ENCODE assay signal across 1 cellular context in the genomic region with DNA sequence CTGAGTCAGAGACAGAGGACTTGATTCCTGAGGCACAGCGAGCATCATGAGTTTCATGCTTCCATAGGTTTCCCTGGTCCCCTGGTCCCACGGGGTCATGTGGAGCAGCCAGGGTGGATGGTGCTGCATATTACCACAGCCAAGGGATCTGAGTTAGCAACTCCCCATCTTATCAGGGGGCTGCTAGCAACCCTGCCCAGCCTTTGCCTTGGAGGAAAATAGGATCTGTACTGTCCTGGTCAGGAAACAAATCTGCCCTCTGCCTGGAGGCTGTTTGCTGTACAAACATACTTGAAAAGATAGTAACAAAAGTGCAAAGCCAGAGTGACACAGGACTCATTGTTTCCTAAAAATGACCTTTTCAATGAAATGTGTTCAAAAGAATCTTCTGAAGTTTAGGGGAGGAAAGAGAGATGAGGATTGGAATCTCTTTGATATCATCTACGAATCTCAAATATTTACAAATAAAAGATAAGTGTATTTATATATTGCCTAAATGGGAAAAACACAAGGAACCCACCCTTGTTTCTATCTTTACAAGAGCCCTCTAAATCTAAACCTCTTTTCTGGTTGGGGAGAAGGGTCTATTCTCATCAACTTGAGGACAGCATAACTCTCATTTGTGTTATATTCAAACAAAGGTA.
TF ChIP-seq lines count a peak whose summit lies in the region.

No MANE protein-coding gene starts in this region.

TF ChIP-seq in HepG2, 621 proteins besides CTCF, POLR2A, EP300 and RAD21 (continued from another document and continues in another):
- TF ChIP-seq, protein P1, sequence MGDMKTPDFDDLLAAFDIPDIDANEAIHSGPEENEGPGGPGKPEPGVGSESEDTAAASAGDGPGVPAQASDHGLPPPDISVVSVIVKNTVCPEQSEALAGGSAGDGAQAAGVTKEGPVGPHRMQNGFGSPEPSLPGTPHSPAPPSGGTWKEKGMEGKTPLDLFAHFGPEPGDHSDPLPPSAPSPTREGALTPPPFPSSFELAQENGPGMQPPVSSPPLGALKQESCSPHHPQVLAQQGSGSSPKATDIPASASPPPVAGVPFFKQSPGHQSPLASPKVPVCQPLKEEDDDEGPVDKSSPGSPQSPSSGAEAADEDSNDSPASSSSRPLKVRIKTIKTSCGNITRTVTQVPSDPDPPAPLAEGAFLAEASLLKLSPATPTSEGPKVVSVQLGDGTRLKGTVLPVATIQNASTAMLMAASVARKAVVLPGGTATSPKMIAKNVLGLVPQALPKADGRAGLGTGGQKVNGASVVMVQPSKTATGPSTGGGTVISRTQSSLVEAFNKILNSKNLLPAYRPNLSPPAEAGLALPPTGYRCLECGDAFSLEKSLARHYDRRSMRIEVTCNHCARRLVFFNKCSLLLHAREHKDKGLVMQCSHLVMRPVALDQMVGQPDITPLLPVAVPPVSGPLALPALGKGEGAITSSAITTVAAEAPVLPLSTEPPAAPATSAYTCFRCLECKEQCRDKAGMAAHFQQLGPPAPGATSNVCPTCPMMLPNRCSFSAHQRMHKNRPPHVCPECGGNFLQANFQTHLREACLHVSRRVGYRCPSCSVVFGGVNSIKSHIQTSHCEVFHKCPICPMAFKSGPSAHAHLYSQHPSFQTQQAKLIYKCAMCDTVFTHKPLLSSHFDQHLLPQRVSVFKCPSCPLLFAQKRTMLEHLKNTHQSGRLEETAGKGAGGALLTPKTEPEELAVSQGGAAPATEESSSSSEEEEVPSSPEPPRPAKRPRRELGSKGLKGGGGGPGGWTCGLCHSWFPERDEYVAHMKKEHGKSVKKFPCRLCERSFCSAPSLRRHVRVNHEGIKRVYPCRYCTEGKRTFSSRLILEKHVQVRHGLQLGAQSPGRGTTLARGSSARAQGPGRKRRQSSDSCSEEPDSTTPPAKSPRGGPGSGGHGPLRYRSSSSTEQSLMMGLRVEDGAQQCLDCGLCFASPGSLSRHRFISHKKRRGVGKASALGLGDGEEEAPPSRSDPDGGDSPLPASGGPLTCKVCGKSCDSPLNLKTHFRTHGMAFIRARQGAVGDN (CRISPR knock-in tag; IDR thresholded peaks at IDR 0.05), result peak; percentile 49; the same call in 1 of the 2 replicates
- TF ChIP-seq ZNF496 (CRISPR knock-in tag; IDR thresholded peaks at IDR 0.05; ENCODE audit: insufficient replicate concordance) (no peak), ZNF558 (CRISPR knock-in tag; IDR thresholded peaks at IDR 0.05; ENCODE audit: borderline replicate concordance) (no peak), ZNF605 (CRISPR knock-in tag; IDR thresholded peaks at IDR 0.05) (peak; percentile 47; the same call in 1 of the 2 replicates), TGIF2 (CRISPR knock-in tag; IDR thresholded peaks at IDR 0.05) (no peak), ERF (CRISPR knock-in tag; IDR thresholded peaks at IDR 0.05) (no peak), EED (CRISPR knock-in tag; IDR thresholded peaks at IDR 0.05) (no peak), FOXC1 (CRISPR knock-in tag; IDR thresholded peaks at IDR 0.05; ENCODE audit: borderline replicate concordance) (no peak), ZBTB7A (CRISPR knock-in tag; IDR thresholded peaks at IDR 0.05) (no peak), ZNF775 (CRISPR knock-in tag; IDR thresholded peaks at IDR 0.05; ENCODE audit: borderline replicate concordance) (no peak), ZNF432 (CRISPR knock-in tag; IDR thresholded peaks at IDR 0.05; ENCODE audit: borderline replicate concordance) (no peak), HOXA7 (CRISPR knock-in tag; IDR thresholded peaks at IDR 0.05) (no peak), MAFK (conservative IDR thresholded peaks at IDR 0.05 in 1 of 2, IDR thresholded peaks at IDR 0.05 in 1 of 2; ENCODE audit: low read length in 2 of 2) (no peak), POLR2AphosphoS5 (IDR thresholded peaks at IDR 0.05; ENCODE audit: low read depth, low read length) (no peak), SAFB2 (CRISPR knock-in tag; IDR thresholded peaks at IDR 0.05; ENCODE audit: borderline replicate concordance, low read depth) (no peak; the same call in 1 of the 2 replicates), MBNL3 (CRISPR knock-in tag; conservative IDR thresholded peaks at IDR 0.05) (no peak), HNF4A (CRISPR knock-in tag; IDR thresholded peaks at IDR 0.05) (peak; percentile 90), ZNF446 (CRISPR knock-in tag; IDR thresholded peaks at IDR 0.05) (no peak), RFX1 (IDR thresholded peaks at IDR 0.05) (no peak), RARG (CRISPR knock-in tag; IDR thresholded peaks at IDR 0.05; ENCODE audit: low read depth) (no peak), MYNN (CRISPR knock-in tag; IDR thresholded peaks at IDR 0.05; ENCODE audit: low read depth) (no peak), SP4 (CRISPR knock-in tag; IDR thresholded peaks at IDR 0.05) (no peak), GPN1 (CRISPR knock-in tag; IDR thresholded peaks at IDR 0.05; ENCODE audit: borderline replicate concordance) (no peak), ZNF619 (CRISPR knock-in tag; IDR thresholded peaks at IDR 0.05) (no peak), ZNF572 (CRISPR knock-in tag; IDR thresholded peaks at IDR 0.05) (no peak), ZFP90 (CRISPR knock-in tag; IDR thresholded peaks at IDR 0.05; ENCODE audit: borderline replicate concordance) (no peak), ZNF546 (CRISPR knock-in tag; conservative IDR thresholded peaks at IDR 0.05) (no peak), ZFP82 (CRISPR knock-in tag; IDR thresholded peaks at IDR 0.05; ENCODE audit: borderline replicate concordance) (no peak), SIX1 (CRISPR knock-in tag; IDR thresholded peaks at IDR 0.05; ENCODE audit: borderline replicate concordance) (peak; percentile 70), SRSF4 (IDR thresholded peaks at IDR 0.05; ENCODE audit: low read depth, low read length, poor library complexity, severe bottlenecking) (no peak), HNRNPLL (IDR thresholded peaks at IDR 0.05; ENCODE audit: low read depth, low read length, poor library complexity, severe bottlenecking) (no peak), BRCA1 (CRISPR knock-in tag; IDR thresholded peaks at IDR 0.05) (no peak), NFE2L2 (IDR thresholded peaks at IDR 0.05; ENCODE audit: low read length) (no peak), MEIS1 (CRISPR knock-in tag; IDR thresholded peaks at IDR 0.05; ENCODE audit: borderline replicate concordance) (peak; percentile 43; the same call in 1 of the 2 replicates), ZNF547 (CRISPR knock-in tag; IDR thresholded peaks at IDR 0.05) (no peak), RARA (CRISPR knock-in tag; IDR thresholded peaks at IDR 0.05) (peak; percentile 88), SRSF1 (optimal IDR thresholded peaks at IDR 0.05; ENCODE audit: low read depth, low read length) (no peak), ZNF891 (CRISPR knock-in tag; IDR thresholded peaks at IDR 0.05) (no peak), YEATS4 (CRISPR knock-in tag; IDR thresholded peaks at IDR 0.05; ENCODE audit: borderline replicate concordance) (no peak; the same call in 1 of the 2 replicates), RELA (CRISPR knock-in tag; IDR thresholded peaks at IDR 0.05) (no peak; the same call in 1 of the 2 replicates)
- TF ChIP-seq, protein P2, sequence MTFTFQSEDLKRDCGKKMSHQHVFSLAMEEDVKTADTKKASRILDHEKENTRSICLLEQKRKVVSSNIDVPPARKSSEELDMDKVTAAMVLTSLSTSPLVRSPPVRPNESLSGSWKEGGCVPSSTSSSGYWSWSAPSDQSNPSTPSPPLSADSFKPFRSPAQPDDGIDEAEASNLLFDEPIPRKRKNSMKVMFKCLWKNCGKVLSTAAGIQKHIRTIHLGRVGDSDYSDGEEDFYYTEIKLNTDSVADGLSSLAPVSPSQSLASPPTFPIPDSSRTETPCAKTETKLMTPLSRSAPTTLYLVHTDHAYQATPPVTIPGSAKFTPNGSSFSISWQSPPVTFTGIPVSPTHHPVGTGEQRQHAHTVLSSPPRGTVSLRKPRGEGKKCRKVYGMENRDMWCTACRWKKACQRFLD (CRISPR knock-in tag; IDR thresholded peaks at IDR 0.05; ENCODE audit: borderline replicate concordance), result no peak
- TF ChIP-seq, protein P3, sequence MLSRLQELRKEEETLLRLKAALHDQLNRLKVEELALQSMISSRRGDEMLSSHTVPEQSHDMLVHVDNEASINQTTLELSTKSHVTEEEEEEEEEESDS (CRISPR knock-in tag; IDR thresholded peaks at IDR 0.05; ENCODE audit: borderline replicate concordance), result no peak
- TF ChIP-seq, protein P4, sequence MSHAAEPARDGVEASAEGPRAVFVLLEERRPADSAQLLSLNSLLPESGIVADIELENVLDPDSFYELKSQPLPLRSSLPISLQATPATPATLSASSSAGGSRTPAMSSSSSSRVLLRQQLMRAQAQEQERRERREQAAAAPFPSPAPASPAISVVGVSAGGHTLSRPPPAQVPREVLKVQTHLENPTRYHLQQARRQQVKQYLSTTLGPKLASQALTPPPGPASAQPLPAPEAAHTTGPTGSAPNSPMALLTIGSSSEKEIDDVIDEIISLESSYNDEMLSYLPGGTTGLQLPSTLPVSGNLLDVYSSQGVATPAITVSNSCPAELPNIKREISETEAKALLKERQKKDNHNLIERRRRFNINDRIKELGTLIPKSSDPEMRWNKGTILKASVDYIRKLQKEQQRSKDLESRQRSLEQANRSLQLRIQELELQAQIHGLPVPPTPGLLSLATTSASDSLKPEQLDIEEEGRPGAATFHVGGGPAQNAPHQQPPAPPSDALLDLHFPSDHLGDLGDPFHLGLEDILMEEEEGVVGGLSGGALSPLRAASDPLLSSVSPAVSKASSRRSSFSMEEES (CRISPR knock-in tag; IDR thresholded peaks at IDR 0.05), result peak; percentile 61
- TF ChIP-seq, protein P5, sequence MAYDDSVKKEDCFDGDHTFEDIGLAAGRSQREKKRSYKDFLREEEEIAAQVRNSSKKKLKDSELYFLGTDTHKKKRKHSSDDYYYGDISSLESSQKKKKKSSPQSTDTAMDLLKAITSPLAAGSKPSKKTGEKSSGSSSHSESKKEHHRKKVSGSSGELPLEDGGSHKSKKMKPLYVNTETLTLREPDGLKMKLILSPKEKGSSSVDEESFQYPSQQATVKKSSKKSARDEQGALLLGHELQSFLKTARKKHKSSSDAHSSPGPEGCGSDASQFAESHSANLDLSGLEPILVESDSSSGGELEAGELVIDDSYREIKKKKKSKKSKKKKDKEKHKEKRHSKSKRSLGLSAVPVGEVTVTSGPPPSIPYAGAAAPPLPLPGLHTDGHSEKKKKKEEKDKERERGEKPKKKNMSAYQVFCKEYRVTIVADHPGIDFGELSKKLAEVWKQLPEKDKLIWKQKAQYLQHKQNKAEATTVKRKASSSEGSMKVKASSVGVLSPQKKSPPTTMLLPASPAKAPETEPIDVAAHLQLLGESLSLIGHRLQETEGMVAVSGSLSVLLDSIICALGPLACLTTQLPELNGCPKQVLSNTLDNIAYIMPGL (CRISPR knock-in tag; IDR thresholded peaks at IDR 0.05; ENCODE audit: borderline replicate concordance in 1 of 2, low read depth in 1 of 2), result no peak
- TF ChIP-seq, protein P6, sequence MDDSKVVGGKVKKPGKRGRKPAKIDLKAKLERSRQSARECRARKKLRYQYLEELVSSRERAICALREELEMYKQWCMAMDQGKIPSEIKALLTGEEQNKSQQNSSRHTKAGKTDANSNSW (CRISPR knock-in tag; IDR thresholded peaks at IDR 0.05; ENCODE audit: borderline replicate concordance), result no peak
- TF ChIP-seq, protein P7, sequence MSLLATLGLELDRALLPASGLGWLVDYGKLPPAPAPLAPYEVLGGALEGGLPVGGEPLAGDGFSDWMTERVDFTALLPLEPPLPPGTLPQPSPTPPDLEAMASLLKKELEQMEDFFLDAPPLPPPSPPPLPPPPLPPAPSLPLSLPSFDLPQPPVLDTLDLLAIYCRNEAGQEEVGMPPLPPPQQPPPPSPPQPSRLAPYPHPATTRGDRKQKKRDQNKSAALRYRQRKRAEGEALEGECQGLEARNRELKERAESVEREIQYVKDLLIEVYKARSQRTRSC (CRISPR knock-in tag; IDR thresholded peaks at IDR 0.05; ENCODE audit: low read depth), result no peak
- TF ChIP-seq, protein P8, sequence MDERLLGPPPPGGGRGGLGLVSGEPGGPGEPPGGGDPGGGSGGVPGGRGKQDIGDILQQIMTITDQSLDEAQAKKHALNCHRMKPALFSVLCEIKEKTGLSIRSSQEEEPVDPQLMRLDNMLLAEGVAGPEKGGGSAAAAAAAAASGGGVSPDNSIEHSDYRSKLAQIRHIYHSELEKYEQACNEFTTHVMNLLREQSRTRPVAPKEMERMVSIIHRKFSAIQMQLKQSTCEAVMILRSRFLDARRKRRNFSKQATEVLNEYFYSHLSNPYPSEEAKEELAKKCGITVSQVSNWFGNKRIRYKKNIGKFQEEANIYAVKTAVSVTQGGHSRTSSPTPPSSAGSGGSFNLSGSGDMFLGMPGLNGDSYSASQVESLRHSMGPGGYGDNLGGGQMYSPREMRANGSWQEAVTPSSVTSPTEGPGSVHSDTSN (CRISPR knock-in tag; IDR thresholded peaks at IDR 0.05), result no peak
- TF ChIP-seq, protein P9, sequence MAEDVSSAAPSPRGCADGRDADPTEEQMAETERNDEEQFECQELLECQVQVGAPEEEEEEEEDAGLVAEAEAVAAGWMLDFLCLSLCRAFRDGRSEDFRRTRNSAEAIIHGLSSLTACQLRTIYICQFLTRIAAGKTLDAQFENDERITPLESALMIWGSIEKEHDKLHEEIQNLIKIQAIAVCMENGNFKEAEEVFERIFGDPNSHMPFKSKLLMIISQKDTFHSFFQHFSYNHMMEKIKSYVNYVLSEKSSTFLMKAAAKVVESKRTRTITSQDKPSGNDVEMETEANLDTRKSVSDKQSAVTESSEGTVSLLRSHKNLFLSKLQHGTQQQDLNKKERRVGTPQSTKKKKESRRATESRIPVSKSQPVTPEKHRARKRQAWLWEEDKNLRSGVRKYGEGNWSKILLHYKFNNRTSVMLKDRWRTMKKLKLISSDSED (CRISPR knock-in tag; IDR thresholded peaks at IDR 0.05), result no peak
- TF ChIP-seq, protein P10, sequence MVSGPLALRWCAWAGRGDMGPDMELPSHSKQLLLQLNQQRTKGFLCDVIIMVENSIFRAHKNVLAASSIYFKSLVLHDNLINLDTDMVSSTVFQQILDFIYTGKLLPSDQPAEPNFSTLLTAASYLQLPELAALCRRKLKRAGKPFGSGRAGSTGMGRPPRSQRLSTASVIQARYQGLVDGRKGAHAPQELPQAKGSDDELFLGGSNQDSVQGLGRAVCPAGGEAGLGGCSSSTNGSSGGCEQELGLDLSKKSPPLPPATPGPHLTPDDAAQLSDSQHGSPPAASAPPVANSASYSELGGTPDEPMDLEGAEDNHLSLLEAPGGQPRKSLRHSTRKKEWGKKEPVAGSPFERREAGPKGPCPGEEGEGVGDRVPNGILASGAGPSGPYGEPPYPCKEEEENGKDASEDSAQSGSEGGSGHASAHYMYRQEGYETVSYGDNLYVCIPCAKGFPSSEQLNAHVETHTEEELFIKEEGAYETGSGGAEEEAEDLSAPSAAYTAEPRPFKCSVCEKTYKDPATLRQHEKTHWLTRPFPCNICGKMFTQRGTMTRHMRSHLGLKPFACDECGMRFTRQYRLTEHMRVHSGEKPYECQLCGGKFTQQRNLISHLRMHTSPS (CRISPR knock-in tag; IDR thresholded peaks at IDR 0.05; ENCODE audit: low read depth), result 0 out of 2 replicates have a peak, but pooled peaks have one; percentile 30
- TF ChIP-seq, protein P11, sequence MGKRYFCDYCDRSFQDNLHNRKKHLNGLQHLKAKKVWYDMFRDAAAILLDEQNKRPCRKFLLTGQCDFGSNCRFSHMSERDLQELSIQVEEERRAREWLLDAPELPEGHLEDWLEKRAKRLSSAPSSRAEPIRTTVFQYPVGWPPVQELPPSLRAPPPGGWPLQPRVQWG (CRISPR knock-in tag; IDR thresholded peaks at IDR 0.05; ENCODE audit: borderline replicate concordance, low read depth), result no peak
- TF ChIP-seq, protein P12, sequence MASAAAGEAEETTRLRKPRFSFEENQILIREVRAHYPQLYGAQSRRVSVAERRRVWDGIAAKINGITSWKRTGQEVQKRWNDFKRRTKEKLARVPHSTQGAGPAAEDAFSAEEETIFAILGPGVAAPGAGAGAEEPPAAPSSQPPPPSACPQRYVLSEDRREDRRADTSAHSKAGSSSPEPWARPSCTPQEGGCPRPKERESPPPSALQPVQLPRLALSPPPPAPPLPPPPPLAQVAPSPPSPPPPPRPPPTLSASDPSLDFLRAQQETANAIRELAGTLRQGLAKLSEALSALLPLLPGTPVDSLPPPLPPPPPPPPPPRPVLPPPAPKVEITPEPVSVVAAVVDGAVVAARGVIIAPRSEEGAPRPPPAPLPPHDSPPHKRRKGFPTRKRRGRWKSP (CRISPR knock-in tag; IDR thresholded peaks at IDR 0.05), result no peak
